In the genomic region with DNA sequence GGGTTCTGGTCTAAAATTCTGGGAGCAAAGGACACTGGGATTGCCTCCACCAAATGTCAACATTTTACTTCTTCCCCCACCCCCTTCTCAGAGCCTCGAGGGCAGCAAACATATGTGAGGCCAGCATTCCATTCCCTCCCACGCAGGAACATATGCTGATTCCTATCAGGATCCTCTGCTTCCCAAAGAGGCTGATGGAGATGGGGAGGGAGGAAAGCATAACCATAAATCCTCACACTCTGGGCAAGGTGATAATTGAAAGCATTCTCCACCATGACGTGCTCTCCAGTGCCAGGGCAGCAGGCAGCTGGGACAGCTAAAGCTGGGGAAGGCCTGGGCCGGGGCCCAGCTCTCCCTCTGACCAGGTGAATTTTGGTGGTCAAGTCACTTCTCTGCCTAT, we compare ENCODE assay signal across 12 cellular contexts.
DNase-seq lines count a peak whose midpoint lies in the region; ATAC-seq, FAIRE-seq and TF ChIP-seq lines count a peak whose summit lies in the region.
"Had no signal": no experiment of that assay in that cellular context is flagged by ENCODE, and none has a peak within 500 bp of the region (broad histone marks: within the 10 kb centered on the region; RNA-seq: fewer than 3 reads in every experiment).

No MANE protein-coding gene starts in this region.

- H3K9me3 Mint-ChIP-seq in stimulated activated naive B cell treated with anti-CD40 and anti-IgM and Interleukin-4, amounts not matched to agents 10 μg/mL and 1 μg/mL and 100 μg/mL, for 72 hours, result no peaks in the 10 kb centered on the region
- H3K9me3 Mint-ChIP-seq: central memory CD8-positive, alpha-beta T cell had no signal

- no peaks in the 10 kb centered on the region for H3K36me3 ChIP-seq in adrenal gland (replicated peaks in 1 of 2)

- H3K4me1 ChIP-seq in adrenal gland (replicated peaks in 1 of 2), result peaks cover 28 to 74% of the 10 kb centered on the region in 2 donors

- intact Hi-C loops in adrenal gland (cut with DNase I), result loop anchor here in 1 of 2 donors (10.0 kb wide), 1 partner anchor 387 kb away; no protein-coding TSS in a partner anchor

- H3K36me3 Mint-ChIP-seq in stimulated activated naive B cell treated with anti-CD40 and anti-IgM and Interleukin-4, amounts not matched to agents 10 μg/mL and 1 μg/mL and 100 μg/mL, for 72 hours, result peaks cover 8 to 24% of the 10 kb centered on the region in 2 donors

- no peak for TF ChIP-seq POLR2A in adrenal gland (IDR thresholded peaks at IDR 0.05)
- TF ChIP-seq POLR2A in H54 (IDR thresholded peaks at IDR 0.05; ENCODE audit: low read depth, low read length), result no peak

- no peak overlapping the region for H3K4me3 ChIP-seq in adrenal gland

- no peaks in the 10 kb centered on the region for H3K27me3 ChIP-seq in adrenal gland

- H3K27me3 Mint-ChIP-seq in stimulated activated naive B cell treated with anti-CD40 and anti-IgM and Interleukin-4, amounts not matched to agents 10 μg/mL and 1 μg/mL and 100 μg/mL, for 72 hours, result no peaks in the 10 kb centered on the region
- H3K27me3 Mint-ChIP-seq: central memory CD8-positive, alpha-beta T cell; T-helper 17 cell had no signal

- ATAC-seq in stimulated activated naive B cell treated with anti-CD40 and anti-IgM and Interleukin-4, amounts not matched to agents 10 μg/mL and 1 μg/mL and 100 μg/mL, for 72 hours (replicated peaks), result no peak
- ATAC-seq in GM21423 (IDR thresholded peaks at IDR 0.05; ENCODE audit: unreplicated experiment), result no peak

- DNase-seq in ELR (ENCODE audit: low read depth), result peak; percentile 59
- no peak for DNase-seq in adrenal gland
- DNase-seq in iPS-NIHi7 (ENCODE audit: extremely low spot score), result peak; percentile 43
- DNase-seq in stimulated activated naive B cell treated with anti-CD40 and anti-IgM and Interleukin-4, amounts not matched to agents 10 μg/mL and 1 μg/mL and 100 μg/mL, for 72 hours, result no peak
- no peak for DNase-seq in H54 (ENCODE audit: insufficient read length, low spot score)
- no peak for DNase-seq in NCI-H510A treated with DMSO at 0.1 percent for 48 hours (lab: John Stamatoyannopoulos, UW)
- DNase-seq in cortex of kidney (lab: John Stamatoyannopoulos, UW), result no peak
- DNase-seq: activated CD8-positive, alpha-beta memory T cell treated with anti-CD3 and anti-CD28 coated beads, Interleukin-2, amount 50 U/mL, for 48 hours; DND-41; T-helper 17 cell had no signal

- WGBS in adrenal gland, 4 donors, result 62 to 76% (median 70%) methylated on average over 3 to 4 of the region's 4 CpGs

- no peak for FAIRE-seq in H54 (lab: Jason Lieb, UNC)

- peaks cover 64 to 92% of the 10 kb centered on the region in 2 donors for H3K4me1 Mint-ChIP-seq in stimulated activated naive B cell treated with anti-CD40 and anti-IgM and Interleukin-4, amounts not matched to agents 10 μg/mL and 1 μg/mL and 100 μg/mL, for 72 hours

- peak overlapping the region; percentile 95 for H3K27ac Mint-ChIP-seq in stimulated activated naive B cell treated with anti-CD40 and anti-IgM and Interleukin-4, amounts not matched to agents 10 μg/mL and 1 μg/mL and 100 μg/mL, for 72 hours
- H3K27ac Mint-ChIP-seq: T-helper 17 cell had no signal

- H3K4me3 Mint-ChIP-seq in stimulated activated naive B cell treated with anti-CD40 and anti-IgM and Interleukin-4, amounts not matched to agents 10 μg/mL and 1 μg/mL and 100 μg/mL, for 72 hours, result no peak overlapping the region
- H3K4me3 Mint-ChIP-seq: central memory CD8-positive, alpha-beta T cell; T-helper 17 cell had no signal

- TF ChIP-seq CTCF in adrenal gland (IDR thresholded peaks at IDR 0.05), result no peak

- no peaks in the 10 kb centered on the region for H3K9me3 ChIP-seq in adrenal gland (replicated peaks in 1 of 3)

- H3K27ac ChIP-seq in adrenal gland, result peak overlapping the region in 3 of 5 donors; percentile 23 to 83 (median 60)

Comparison
In these comparisons a context has a peak if more than half of its experiments do, and no peak if none do; other contexts are left out.
1. DNase-seq: peak in ELR (single experiment) and iPS-NIHi7 (single experiment); none in adrenal gland (0 of 7), stimulated activated naive B cell treated with anti-CD40 and anti-IgM and Interleukin-4, amounts not matched to agents 10 μg/mL and 1 μg/mL and 100 μg/mL, for 72 hours (single experiment), H54 (single experiment), NCI-H510A treated with DMSO at 0.1 percent for 48 hours (single experiment) and cortex of kidney (single experiment).